Comparison of ENCODE assay signal across 8 cellular contexts in the genomic region with DNA sequence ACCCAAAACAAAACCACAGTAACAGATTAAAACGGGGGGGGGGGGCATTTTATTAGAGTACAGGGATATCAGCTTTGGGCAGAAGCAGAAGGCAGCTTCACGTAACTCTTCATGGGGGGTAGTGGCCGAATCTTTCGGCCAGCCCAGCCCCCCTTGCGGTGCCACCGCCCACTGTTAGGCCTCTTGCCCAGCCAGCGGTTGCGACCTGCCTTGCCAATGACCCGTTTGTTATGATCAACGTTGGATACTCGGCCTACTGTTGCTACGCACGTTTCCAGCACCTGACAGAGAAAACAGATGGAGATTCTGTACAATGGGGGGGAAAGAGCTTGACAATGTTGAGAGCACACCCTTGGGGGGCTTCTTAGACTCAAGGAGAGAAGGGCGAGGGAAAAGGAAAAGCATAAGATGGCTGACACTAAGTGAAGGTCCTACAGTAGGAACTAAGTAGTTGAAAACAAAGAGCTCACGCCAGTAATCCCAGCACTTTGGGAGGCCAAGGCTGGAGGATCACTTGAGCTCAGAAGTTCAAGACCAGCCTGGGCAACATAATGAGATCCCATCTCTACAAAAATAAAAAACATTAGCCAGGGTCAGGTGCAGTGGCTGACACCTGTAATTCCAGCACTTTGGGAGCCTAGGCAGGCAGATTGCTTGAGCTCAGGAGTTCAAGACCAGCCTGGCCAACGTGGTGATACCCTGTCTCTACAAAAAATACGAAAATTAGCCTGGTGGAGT. TPM values are rescaled to one million over a fixed set of nuclear protein-coding genes. Genes with fewer than 3 reads are reported as not detected.
DNase-seq lines count a peak whose midpoint lies in the region; ATAC-seq, FAIRE-seq and TF ChIP-seq lines count a peak whose summit lies in the region.

No MANE protein-coding gene starts in this region.

- 70% methylated on average over 17 of the region's 17 CpGs for WGBS in SK-N-SH (ENCODE audit: low lambda C conversion rate)

- H3K27ac ChIP-seq in SK-N-SH (ENCODE audit: low read depth in 2 of 2, low read length in 1 of 2) (peak overlapping the region; percentile 87 to 88), keratinocyte (ENCODE audit: control insufficient read depth, insufficient read depth, low read length) (peak overlapping the region; percentile 86), subcutaneous abdominal adipose tissue (ENCODE audit: low read depth, low read length) (peak overlapping the region; percentile 81)

- POLR2A ChIA-PET in SK-N-SH (lab: Yijun Ruan, JAX) = interaction anchor here (0.6 to 2.5 kb wide), 19 partner anchors 10 to 522 kb away, joined by 3 to 8 read pairs (median 4); a partner anchor contains a TSS

- H4K20me1 ChIP-seq in SK-N-SH (ENCODE audit: insufficient read depth) = no peaks in the 10 kb centered on the region
- no peaks in the 10 kb centered on the region for H4K20me1 ChIP-seq in keratinocyte (ENCODE audit: control insufficient read depth, extremely low read depth, insufficient read depth, low read length)

- H2AFZ ChIP-seq in SK-N-SH (ENCODE audit: low read depth) = 0 out of 2 replicates have a peak overlapping the region, but pooled peaks have one; percentile 1
- H2AFZ ChIP-seq in keratinocyte (ENCODE audit: control insufficient read depth, low read length) = no peak overlapping the region

- no peak for TF ChIP-seq EP300 in SK-N-SH (IDR thresholded peaks at IDR 0.05; ENCODE audit: borderline replicate concordance in 1 of 2, low read depth in 1 of 2, low read length in 1 of 2)

- H3K9me2 ChIP-seq in SK-N-SH = no peaks in the 10 kb centered on the region

- no peak for FAIRE-seq in keratinocyte (lab: Jason Lieb, UNC)

- DNase-seq in SK-N-SH (peak; percentile 50), keratinocyte (ENCODE audit: low read depth, low spot score) (no peak), NCI-H2171 treated with DMSO at 0.1 percent for 48 hours (lab: John Stamatoyannopoulos, UW) (no peak), activated gamma-delta T cell treated with Interleukin-2 at 50 U/mL for 16 hours (no peak)
- no peak for DNase-seq in activated effector memory CD4-positive, alpha-beta T cell treated with anti-CD3 and anti-CD28 coated beads, Interleukin-2, amount 50 U/mL, for 16 hours

- no peak for ATAC-seq in SK-N-SH treated with all-trans-retinoic acid at 6 μM for 48 hours

- H3K79me2 ChIP-seq in SK-N-SH (ENCODE audit: insufficient read depth) (peaks cover 67% of the 10 kb centered on the region), keratinocyte (ENCODE audit: control insufficient read depth, insufficient read depth, low read length) (peaks cover 26% of the 10 kb centered on the region)

- H3K4me1 ChIP-seq in SK-N-SH (ENCODE audit: control insufficient read depth in 1 of 2, insufficient read depth in 2 of 2, low read depth in 1 of 2, low read length in 1 of 2) = peaks cover 11 to 33% of the 10 kb centered on the region in 2 experiments
- H3K4me1 ChIP-seq in keratinocyte (ENCODE audit: control insufficient read depth, extremely low read depth, insufficient read depth, low read length) = peaks cover 23% of the 10 kb centered on the region
- H3K4me1 ChIP-seq in subcutaneous abdominal adipose tissue (ENCODE audit: control insufficient read depth in 5 of 5, insufficient read depth in 5 of 5, low read length in 5 of 5) = peaks cover 4 to 43% (median 38%) of the 10 kb centered on the region in 5 donors

- no peak for TF ChIP-seq RAD21 in SK-N-SH (IDR thresholded peaks at IDR 0.05; ENCODE audit: low read length)

- peak overlapping the region; percentile 78 to 95 for H3K4me3 ChIP-seq in SK-N-SH (ENCODE audit: low read depth in 2 of 2, low read length in 1 of 2)
- H3K4me3 ChIP-seq in keratinocyte (ENCODE audit: control insufficient read depth in 2 of 3, extremely low read depth in 1 of 3, insufficient read depth in 2 of 3, low read depth in 1 of 3, low read length in 3 of 3) = peak overlapping the region in 2 of 3 experiments; percentile 90 to 94
- H3K4me3 ChIP-seq in subcutaneous abdominal adipose tissue (ENCODE audit: low read depth in 1 of 5, low read length in 5 of 5) = peak overlapping the region; percentile 66 to 93 (median 79)

- H3K9ac ChIP-seq in SK-N-SH (peak overlapping the region; percentile 98; the same call in 1 of the 2 replicates), keratinocyte (ENCODE audit: control insufficient read depth, extremely low read depth, insufficient read depth, low read length) (peak overlapping the region; percentile 94), subcutaneous abdominal adipose tissue (ENCODE audit: low read length in 5 of 5) (peak overlapping the region in 3 of 5 donors; percentile 10 to 93 (median 77))

- H3K9me3 ChIP-seq in SK-N-SH (no peaks in the 10 kb centered on the region), keratinocyte (ENCODE audit: control insufficient read depth, low read depth, low read length) (no peaks in the 10 kb centered on the region), subcutaneous abdominal adipose tissue (ENCODE audit: control insufficient read depth in 5 of 5, low read length in 5 of 5) (no peaks in the 10 kb centered on the region)

- dilution Hi-C loops in keratinocyte (cut with MboI; ENCODE audit: extremely low pct_ligation_motif_present, low sequenced_read_pairs) = no loop called here

- H3F3A ChIP-seq in SK-N-SH (replicated peaks; ENCODE audit: insufficient read depth) = peaks cover 11% of the 10 kb centered on the region

- peaks cover 2% of the 10 kb centered on the region for H3K36me3 Mint-ChIP-seq in activated naive CD8-positive, alpha-beta T cell

- H3K4me3 Mint-ChIP-seq in activated naive CD8-positive, alpha-beta T cell = peak overlapping the region; percentile 95

- peaks cover 7 to 31% of the 10 kb centered on the region in 2 experiments for H3K36me3 ChIP-seq in SK-N-SH (replicated peaks in 1 of 2; ENCODE audit: control insufficient read depth in 1 of 2, insufficient read depth in 2 of 2, low read length in 1 of 2)
- H3K36me3 ChIP-seq in keratinocyte (ENCODE audit: control insufficient read depth in 2 of 2, extremely low read depth in 1 of 2, insufficient read depth in 2 of 2, low read length in 2 of 2) = peaks cover 14 to 22% of the 10 kb centered on the region in 2 experiments
- peaks cover 0 to 43% (median 32%) of the 10 kb centered on the region in 5 donors for H3K36me3 ChIP-seq in subcutaneous abdominal adipose tissue (ENCODE audit: control insufficient read depth in 5 of 5, insufficient read depth in 5 of 5, low read length in 5 of 5)

- H3K4me2 ChIP-seq in SK-N-SH = peak overlapping the region; percentile 99
- H3K4me2 ChIP-seq in keratinocyte (ENCODE audit: control insufficient read depth, extremely low read depth, insufficient read depth, low read depth, low read length) = peak overlapping the region; percentile 95

- H3K4me1 Mint-ChIP-seq in activated naive CD8-positive, alpha-beta T cell (ENCODE audit: low read depth) = peaks cover 46% of the 10 kb centered on the region

- H3K9me1 ChIP-seq in keratinocyte (ENCODE audit: control insufficient read depth, extremely low read depth, insufficient read depth, low read length) = no peaks in the 10 kb centered on the region

- H3K27ac Mint-ChIP-seq in activated naive CD8-positive, alpha-beta T cell = peak overlapping the region; percentile 91

- CTCF ChIA-PET in SK-N-SH (lab: Yijun Ruan, JAX) = interaction anchor here (0.9 to 1.7 kb wide), 8 partner anchors 9 to 153 kb away, joined by 3 to 8 read pairs (median 4); no protein-coding TSS in a partner anchor

- no peaks in the 10 kb centered on the region for H3K9me3 Mint-ChIP-seq in activated naive CD8-positive, alpha-beta T cell (ENCODE audit: low read depth)

- no peaks in the 10 kb centered on the region for H3K27me3 ChIP-seq in SK-N-SH (ENCODE audit: insufficient read depth)
- H3K27me3 ChIP-seq in keratinocyte (ENCODE audit: control insufficient read depth, extremely low read depth, insufficient read depth, low read length) = no peaks in the 10 kb centered on the region
- H3K27me3 ChIP-seq in subcutaneous abdominal adipose tissue (ENCODE audit: control insufficient read depth in 5 of 5, insufficient read depth in 4 of 5, low read length in 5 of 5) = no peaks in the 10 kb centered on the region

- H3K27me3 Mint-ChIP-seq in activated naive CD8-positive, alpha-beta T cell = no peaks in the 10 kb centered on the region

- TF ChIP-seq CTCF in SK-N-SH (IDR thresholded peaks at IDR 0.05) (no peak), keratinocyte (optimal IDR thresholded peaks at IDR 0.05 in 1 of 3, IDR thresholded peaks at IDR 0.05 in 1 of 3, conservative IDR thresholded peaks at IDR 0.05 in 1 of 3; ENCODE audit: extremely low read depth in 1 of 3, insufficient read depth in 2 of 3, low read length in 3 of 3) (no peak)

RNA-seq across cellular contexts. Expression of a gene that starts 0.7 kb away (rescaled TPM):
- 46.9 and 59.6 TPM in 2 replicates for polyA plus RNA-seq in SK-N-SH (2012; rRNA removed)
- 15.8 and 24.8 TPM in 2 replicates for polyA plus RNA-seq in SK-N-SH (2012; cell fraction: cytosol; rRNA removed)
- polyA plus RNA-seq in SK-N-SH (2012; cell fraction: nucleus; rRNA removed) = 138 and 153 TPM in 2 replicates
- 8.1 to 15.0 TPM (median 10.4 TPM) in 3 replicates for polyA plus RNA-seq in keratinocyte
- polyA plus RNA-seq in keratinocyte (2011; ENCODE audit: low read depth) = 4.6 TPM
- 5.7 and 8.6 TPM in 2 replicates for polyA plus RNA-seq in keratinocyte (2011; cell fraction: cytosol; rRNA removed)
- 23.8 and 29.9 TPM in 2 replicates for polyA plus RNA-seq in keratinocyte (2011; cell fraction: nucleus; rRNA removed)
- polyA plus RNA-seq in keratinocyte (2012; ENCODE audit: low replicate concordance) = 8.8 and 10.9 TPM in 2 replicates
- 20.3 to 34.4 TPM (median 20.9 TPM) in 3 replicates for polyA minus RNA-seq in keratinocyte
- polyA minus RNA-seq in keratinocyte (2011; cell fraction: cytosol; rRNA and poly(A)+ RNA removed) = 13.4 TPM
- polyA minus RNA-seq in keratinocyte (2011; cell fraction: nucleus; rRNA and poly(A)+ RNA removed) = 22.1 and 22.4 TPM in 2 replicates

RNA-seq across cellular contexts. Expression of a gene that starts 4.9 kb away (rescaled TPM):
- polyA plus RNA-seq in SK-N-SH (2012; rRNA removed) = 43.0 and 64.7 TPM in 2 replicates
- polyA plus RNA-seq in SK-N-SH (2012; cell fraction: cytosol; rRNA removed) = 28.4 and 30.5 TPM in 2 replicates
- polyA plus RNA-seq in SK-N-SH (2012; cell fraction: nucleus; rRNA removed) = 65.7 and 67.7 TPM in 2 replicates
- 25.6 to 36.0 TPM (median 27.4 TPM) in 3 replicates for polyA plus RNA-seq in keratinocyte
- polyA plus RNA-seq in keratinocyte (2011; ENCODE audit: low read depth) = 21.2 TPM
- 13.2 and 21.0 TPM in 2 replicates for polyA plus RNA-seq in keratinocyte (2011; cell fraction: cytosol; rRNA removed)
- 24.3 and 33.7 TPM in 2 replicates for polyA plus RNA-seq in keratinocyte (2011; cell fraction: nucleus; rRNA removed)
- polyA plus RNA-seq in keratinocyte (2012; ENCODE audit: low replicate concordance) = 52.2 and 59.4 TPM in 2 replicates
- 12.1 to 26.4 TPM (median 12.9 TPM) in 3 replicates for polyA minus RNA-seq in keratinocyte
- 37.8 TPM for polyA minus RNA-seq in keratinocyte (2011; cell fraction: cytosol; rRNA and poly(A)+ RNA removed)
- 6.5 and 8.2 TPM in 2 replicates for polyA minus RNA-seq in keratinocyte (2011; cell fraction: nucleus; rRNA and poly(A)+ RNA removed)

RNA-seq across cellular contexts. Expression of a gene that starts 5.1 kb away (rescaled TPM):
- polyA plus RNA-seq in SK-N-SH (2012; rRNA removed) = 17.5 and 22.0 TPM in 2 replicates
- 7.9 and 11.5 TPM in 2 replicates for polyA plus RNA-seq in SK-N-SH (2012; cell fraction: cytosol; rRNA removed)
- polyA plus RNA-seq in SK-N-SH (2012; cell fraction: nucleus; rRNA removed) = 76.1 and 80.1 TPM in 2 replicates
- 8.3 to 15.2 TPM (median 8.8 TPM) in 3 replicates for polyA plus RNA-seq in keratinocyte
- polyA plus RNA-seq in keratinocyte (2011; ENCODE audit: low read depth) = 7.9 TPM
- 3.9 and 5.4 TPM in 2 replicates for polyA plus RNA-seq in keratinocyte (2011; cell fraction: cytosol; rRNA removed)
- 24.8 and 29.9 TPM in 2 replicates for polyA plus RNA-seq in keratinocyte (2011; cell fraction: nucleus; rRNA removed)
- 9.3 and 10.9 TPM in 2 replicates for polyA plus RNA-seq in keratinocyte (2012; ENCODE audit: low replicate concordance)
- 8.7 to 20.4 TPM (median 12.8 TPM) in 3 replicates for polyA minus RNA-seq in keratinocyte
- 6.7 TPM for polyA minus RNA-seq in keratinocyte (2011; cell fraction: cytosol; rRNA and poly(A)+ RNA removed)
- polyA minus RNA-seq in keratinocyte (2011; cell fraction: nucleus; rRNA and poly(A)+ RNA removed) = 6.4 and 11.9 TPM in 2 replicates

RNA-seq across cellular contexts. Expression of a gene that starts 21.7 kb away (rescaled TPM):
- polyA plus RNA-seq in SK-N-SH (2012; rRNA removed) (93.7 and 105 TPM in 2 replicates), keratinocyte (58.8 to 88.8 TPM (median 81.0 TPM) in 3 replicates)
- 54.5 and 77.5 TPM in 2 replicates for polyA plus RNA-seq in SK-N-SH (2012; cell fraction: cytosol; rRNA removed)
- 207 and 220 TPM in 2 replicates for polyA plus RNA-seq in SK-N-SH (2012; cell fraction: nucleus; rRNA removed)
- polyA plus RNA-seq in keratinocyte (2011; ENCODE audit: low read depth) = 20.5 TPM
- 21.2 and 28.8 TPM in 2 replicates for polyA plus RNA-seq in keratinocyte (2011; cell fraction: cytosol; rRNA removed)
- polyA plus RNA-seq in keratinocyte (2011; cell fraction: nucleus; rRNA removed) = 174 and 213 TPM in 2 replicates
- 65.4 and 87.7 TPM in 2 replicates for polyA plus RNA-seq in keratinocyte (2012; ENCODE audit: low replicate concordance)
- polyA minus RNA-seq in keratinocyte = 137 to 183 TPM (median 148 TPM) in 3 replicates
- 114 TPM for polyA minus RNA-seq in keratinocyte (2011; cell fraction: cytosol; rRNA and poly(A)+ RNA removed)
- 207 and 218 TPM in 2 replicates for polyA minus RNA-seq in keratinocyte (2011; cell fraction: nucleus; rRNA and poly(A)+ RNA removed)

RNA-seq across cellular contexts. Expression of a gene that starts 33.0 kb away (rescaled TPM):
- 60.5 and 64.8 TPM in 2 replicates for polyA plus RNA-seq in SK-N-SH (2012; rRNA removed)
- 73.5 and 75.8 TPM in 2 replicates for polyA plus RNA-seq in SK-N-SH (2012; cell fraction: cytosol; rRNA removed)
- polyA plus RNA-seq in SK-N-SH (2012; cell fraction: nucleus; rRNA removed) = 41.4 and 43.8 TPM in 2 replicates
- 57.1 to 101 TPM (median 67.5 TPM) in 3 replicates for polyA plus RNA-seq in keratinocyte
- polyA plus RNA-seq in keratinocyte (2011; ENCODE audit: low read depth) = 82.9 TPM
- 55.6 and 75.1 TPM in 2 replicates for polyA plus RNA-seq in keratinocyte (2011; cell fraction: cytosol; rRNA removed)
- 42.1 and 44.9 TPM in 2 replicates for polyA plus RNA-seq in keratinocyte (2011; cell fraction: nucleus; rRNA removed)
- polyA plus RNA-seq in keratinocyte (2012; ENCODE audit: low replicate concordance) = 47.1 and 102 TPM in 2 replicates
- 34.9 to 68.6 TPM (median 53.6 TPM) in 3 replicates for polyA minus RNA-seq in keratinocyte
- 42.0 TPM for polyA minus RNA-seq in keratinocyte (2011; cell fraction: cytosol; rRNA and poly(A)+ RNA removed)
- polyA minus RNA-seq in keratinocyte (2011; cell fraction: nucleus; rRNA and poly(A)+ RNA removed) = 13.5 and 25.3 TPM in 2 replicates
